Comparison of ENCODE assay signal across 8 cellular contexts in genomic region chr2:201118957-201119848, GRCh38. TPM values are rescaled to one million over a fixed set of nuclear protein-coding genes. Genes with fewer than 3 reads are reported as not detected.
DNase-seq lines count a peak whose midpoint lies in the region; ATAC-seq, FAIRE-seq and TF ChIP-seq lines count a peak whose summit lies in the region.

No MANE protein-coding gene starts in this region.

- dilution Hi-C loops in keratinocyte (cut with MboI; ENCODE audit: extremely low pct_ligation_motif_present, low sequenced_read_pairs): no loop called here

- H3K9me1 ChIP-seq in keratinocyte (ENCODE audit: control insufficient read depth, extremely low read depth, insufficient read depth, low read length): no peaks in the 10 kb centered on the region

- peak; percentile 27 for DNase-seq in AG08395 (ENCODE audit: low spot score)
- no peak for DNase-seq in GM12891 (ENCODE audit: insufficient read length, low spot score)
- peak; percentile 52 for DNase-seq in NCI-H345 treated with DMSO at 0.1 percent for 48 hours (lab: John Stamatoyannopoulos, UW; ENCODE audit: unreplicated experiment)
- DNase-seq in astrocyte of the hippocampus (ENCODE audit: low read depth, low spot score): peak; percentile 69
- no peak for DNase-seq in keratinocyte (ENCODE audit: low read depth, low spot score)
- no peak for DNase-seq in testis

- H3K9me3 ChIP-seq in keratinocyte (ENCODE audit: control insufficient read depth, low read depth, low read length): no peaks in the 10 kb centered on the region
- H3K9me3 ChIP-seq in testis: no peaks in the 10 kb centered on the region

- H3K27me3 ChIP-seq in keratinocyte (ENCODE audit: control insufficient read depth, extremely low read depth, insufficient read depth, low read length) (no peaks in the 10 kb centered on the region), testis (no peaks in the 10 kb centered on the region)

- H4K20me1 ChIP-seq in keratinocyte (ENCODE audit: control insufficient read depth, extremely low read depth, insufficient read depth, low read length): no peaks in the 10 kb centered on the region

- peak overlapping the region; percentile 83 for H3K4me2 ChIP-seq in keratinocyte (ENCODE audit: control insufficient read depth, extremely low read depth, insufficient read depth, low read depth, low read length)

- ATAC-seq in GM21526 (IDR thresholded peaks at IDR 0.05; ENCODE audit: low FRiP score, unreplicated experiment) (no peak), GM21529 (IDR thresholded peaks at IDR 0.05; ENCODE audit: unreplicated experiment) (no peak)

- FAIRE-seq in GM12891 (lab: Jason Lieb, UNC) (peak; percentile 26), keratinocyte (lab: Jason Lieb, UNC) (no peak)

- H3K4me3 ChIP-seq in keratinocyte (ENCODE audit: control insufficient read depth in 2 of 3, extremely low read depth in 1 of 3, insufficient read depth in 2 of 3, low read depth in 1 of 3, low read length in 3 of 3) (peak overlapping the region; percentile 72 to 84 (median 74)), testis (peak overlapping the region; percentile 91 to 99)

- H3K27ac ChIP-seq in keratinocyte (ENCODE audit: control insufficient read depth, insufficient read depth, low read length): peak overlapping the region; percentile 93
- peak overlapping the region; percentile 97 to 100 for H3K27ac ChIP-seq in testis

- H2AFZ ChIP-seq in keratinocyte (ENCODE audit: control insufficient read depth, low read length): no peak overlapping the region

- H3K36me3 ChIP-seq in keratinocyte (ENCODE audit: control insufficient read depth in 2 of 2, extremely low read depth in 1 of 2, insufficient read depth in 2 of 2, low read length in 2 of 2): peaks cover 2 to 4% of the 10 kb centered on the region in 2 experiments
- no peaks in the 10 kb centered on the region for H3K36me3 ChIP-seq in testis (ENCODE audit: low read depth, missing control alignments)

- intact Hi-C loops in testis (cut with DNase I; ENCODE audit: low total_unique reads): loop anchor here (5.0 kb wide), 1 partner anchor 38 kb away; no protein-coding TSS in a partner anchor

- WGBS in testis, 2 donors: 11 to 13% methylated on average over 9 to 12 of the region's 12 CpGs

- TF ChIP-seq CTCF in keratinocyte (optimal IDR thresholded peaks at IDR 0.05 in 1 of 3, IDR thresholded peaks at IDR 0.05 in 1 of 3, conservative IDR thresholded peaks at IDR 0.05 in 1 of 3; ENCODE audit: extremely low read depth in 1 of 3, insufficient read depth in 2 of 3, low read length in 3 of 3): no peak
- no peak for TF ChIP-seq CTCF in testis (IDR thresholded peaks at IDR 0.05)

- H3K79me2 ChIP-seq in keratinocyte (ENCODE audit: control insufficient read depth, insufficient read depth, low read length): peaks cover 50% of the 10 kb centered on the region

- TF ChIP-seq POLR2A in GM12891 (IDR thresholded peaks at IDR 0.05; ENCODE audit: low read depth, low read length) (no peak; the same call in 1 of the 2 replicates), testis (IDR thresholded peaks at IDR 0.05) (no peak)

- H3K4me1 ChIP-seq in keratinocyte (ENCODE audit: control insufficient read depth, extremely low read depth, insufficient read depth, low read length) (peaks cover 31% of the 10 kb centered on the region), testis (peaks cover 50% of the 10 kb centered on the region)

- H3K9ac ChIP-seq in keratinocyte (ENCODE audit: control insufficient read depth, extremely low read depth, insufficient read depth, low read length): peak overlapping the region; percentile 90

TF ChIP-seq in GM12891, 5 proteins besides CTCF, POLR2A, EP300 and RAD21:
- TF ChIP-seq SPI1 (IDR thresholded peaks at IDR 0.05; ENCODE audit: low read depth, low read length) (no peak), POU2F2 (IDR thresholded peaks at IDR 0.05; ENCODE audit: low read depth, low read length) (no peak), TAF1 (IDR thresholded peaks at IDR 0.05; ENCODE audit: low read depth, low read length) (no peak), POLR2AphosphoS5 (IDR thresholded peaks at IDR 0.05; ENCODE audit: low read depth, low read length) (0 out of 2 replicates have a peak, but pooled peaks have one; percentile 12), PAX5 (IDR thresholded peaks at IDR 0.05; ENCODE audit: insufficient read depth, low read length, severe bottlenecking) (no peak)

RNA-seq across cellular contexts. Expression of gene CFLAR, which starts 3.2 kb away (rescaled TPM):
- polyA plus RNA-seq in GM12891 (2012; ENCODE audit: low read depth, missing spikeins): 139 TPM
- polyA plus RNA-seq in keratinocyte (34.2 to 49.0 TPM (median 37.3 TPM) in 3 replicates), testis (ENCODE audit: insufficient read depth, low read depth, low replicate concordance) (51.1 TPM)
- 99.9 TPM for polyA plus RNA-seq in keratinocyte (2011; ENCODE audit: low read depth)
- 30.0 and 42.3 TPM in 2 replicates for polyA plus RNA-seq in keratinocyte (2011; cell fraction: cytosol; rRNA removed)
- 135 and 160 TPM in 2 replicates for polyA plus RNA-seq in keratinocyte (2011; cell fraction: nucleus; rRNA removed)
- 34.7 and 74.4 TPM in 2 replicates for polyA plus RNA-seq in keratinocyte (2012; ENCODE audit: low replicate concordance)
- polyA minus RNA-seq in keratinocyte: 39.4 to 118 TPM (median 114 TPM) in 3 replicates
- polyA minus RNA-seq in keratinocyte (2011; cell fraction: cytosol; rRNA and poly(A)+ RNA removed): 22.4 TPM
- 95.2 and 170 TPM in 2 replicates for polyA minus RNA-seq in keratinocyte (2011; cell fraction: nucleus; rRNA and poly(A)+ RNA removed)
- 100 to 1,000 TPM; 117 to 137 TPM for total RNA-seq in testis

RNA-seq across cellular contexts. Expression of gene NDUFB3, which starts 47.4 kb away (rescaled TPM):
- 149 TPM for polyA plus RNA-seq in GM12891 (2012; ENCODE audit: low read depth, missing spikeins)
- polyA plus RNA-seq in keratinocyte: 108 to 220 TPM (median 122 TPM) in 3 replicates
- 56.5 TPM for polyA plus RNA-seq in keratinocyte (2011; ENCODE audit: low read depth)
- polyA plus RNA-seq in keratinocyte (2011; cell fraction: cytosol; rRNA removed): 141 and 198 TPM in 2 replicates
- polyA plus RNA-seq in keratinocyte (2011; cell fraction: nucleus; rRNA removed): 43.2 and 70.8 TPM in 2 replicates
- polyA plus RNA-seq in keratinocyte (2012; ENCODE audit: low replicate concordance): 101 and 162 TPM in 2 replicates
- 4.4 to 29.2 TPM (median 8.2 TPM) in 3 replicates for polyA minus RNA-seq in keratinocyte
- polyA minus RNA-seq in keratinocyte (2011; cell fraction: cytosol; rRNA and poly(A)+ RNA removed): 29.4 TPM
- 7.5 and 10.1 TPM in 2 replicates for polyA minus RNA-seq in keratinocyte (2011; cell fraction: nucleus; rRNA and poly(A)+ RNA removed)
- total RNA-seq in testis: 10 to 100 TPM; 46.8 to 56.2 TPM
- 129 TPM for polyA plus RNA-seq in testis (ENCODE audit: insufficient read depth, low read depth, low replicate concordance)

RNA-seq across cellular contexts. Expression of gene HYCC2, which starts 47.7 kb away (rescaled TPM):
- 3.0 TPM for polyA plus RNA-seq in GM12891 (2012; ENCODE audit: low read depth, missing spikeins)
- 4.0 to 8.0 TPM (median 7.4 TPM) in 3 replicates for polyA plus RNA-seq in keratinocyte
- polyA plus RNA-seq in keratinocyte (2011; ENCODE audit: low read depth): 7.1 TPM
- 2.4 and 5.5 TPM in 2 replicates for polyA plus RNA-seq in keratinocyte (2011; cell fraction: cytosol; rRNA removed)
- polyA plus RNA-seq in keratinocyte (2011; cell fraction: nucleus; rRNA removed): 7.0 and 8.9 TPM in 2 replicates
- polyA plus RNA-seq in keratinocyte (2012; ENCODE audit: low replicate concordance): 4.1 and 6.9 TPM in 2 replicates
- 3.3 to 20.7 TPM (median 16.0 TPM) in 3 replicates for polyA minus RNA-seq in keratinocyte
- polyA minus RNA-seq in keratinocyte (2011; cell fraction: cytosol; rRNA and poly(A)+ RNA removed): 11.9 TPM
- 17.6 and 34.6 TPM in 2 replicates for polyA minus RNA-seq in keratinocyte (2011; cell fraction: nucleus; rRNA and poly(A)+ RNA removed)
- total RNA-seq in testis: 10 to 100 TPM; 26.8 to 27.9 TPM
- polyA plus RNA-seq in testis (ENCODE audit: insufficient read depth, low read depth, low replicate concordance): 10.7 TPM

Comparison
In these comparisons a context has a peak if more than half of its experiments do, and no peak if none do; other contexts are left out.
1. DNase-seq: peak in AG08395 (single experiment), NCI-H345 treated with DMSO at 0.1 percent for 48 hours (single experiment) and astrocyte of the hippocampus (single experiment); none in GM12891 (single experiment), keratinocyte (single experiment) and testis (single experiment).